In genomic region chr15:77953926-77954325, GRCh38 we compare ENCODE assay signal across 8 cellular contexts.
A peak's percentile ranks its signal among the peaks of the same experiment; 100 is the strongest.
DNase-seq lines count a peak whose midpoint lies in the region; TF ChIP-seq lines count a peak whose summit lies in the region.
"Not testable (repeated sequence)": the region's sequence is repeated elsewhere in the genome, so short reads cannot be mapped to it uniquely, and the experiment has no call there.

No MANE protein-coding gene starts in this region.

- not testable (repeated sequence) for TF ChIP-seq CTCF in GM12865 (IDR thresholded peaks at IDR 0.05; ENCODE audit: insufficient read depth, low read depth, low read length, missing control alignments); fibroblast of pulmonary artery (IDR thresholded peaks at IDR 0.05; ENCODE audit: low read length, missing control alignments)

- H3K4me1 Mint-ChIP-seq in activated naive CD8-positive, alpha-beta T cell treated with anti-CD3 and anti-CD28 coated beads for 36 hours = not testable (repeated sequence)

- peaks cover 26% of the 10 kb centered on the region for H3K27me3 Mint-ChIP-seq in activated naive CD8-positive, alpha-beta T cell treated with anti-CD3 and anti-CD28 coated beads for 36 hours

- not testable (repeated sequence) for H3K9me3 Mint-ChIP-seq in activated naive CD8-positive, alpha-beta T cell treated with anti-CD3 and anti-CD28 coated beads for 36 hours

- DNase-seq in A172 (ENCODE audit: low spot score) (peak; percentile 60), GM12865 (ENCODE audit: low read depth) (peak; percentile 64), OCI-M1 (lab: John Stamatoyannopoulos, UW) (peak; percentile 73), fibroblast of pulmonary artery (ENCODE audit: low read depth) (peak; percentile 14)
- peak; percentile 42 for DNase-seq in Jurkat, Clone E6-1 (ENCODE audit: low read depth, low spot score)
- peak; percentile 37 to 58 for DNase-seq in activated CD4-positive, alpha-beta T cell treated with anti-CD3 and anti-CD28 coated beads, Interleukin-2, amount 50 U/mL, for 48 hours
- DNase-seq in activated naive CD8-positive, alpha-beta T cell treated with anti-CD3 and anti-CD28 coated beads for 36 hours = peak; percentile 58
- DNase-seq in stimulated activated CD4-positive, alpha-beta T cell treated with anti-CD3 and anti-CD28 coated beads, Interleukin-4, amount 100 ng/mL, for 1 hour = peak; percentile 15

- not testable (repeated sequence) for H3K36me3 Mint-ChIP-seq in activated naive CD8-positive, alpha-beta T cell treated with anti-CD3 and anti-CD28 coated beads for 36 hours

- not testable (repeated sequence) for H3K4me3 ChIP-seq in GM12865 (ENCODE audit: low read depth, low read length); Jurkat, Clone E6-1 (ENCODE audit: low read length); fibroblast of pulmonary artery (replicated peaks; ENCODE audit: low read depth, low read length)

- H3K4me3 Mint-ChIP-seq in activated naive CD8-positive, alpha-beta T cell treated with anti-CD3 and anti-CD28 coated beads for 36 hours = not testable (repeated sequence)

- peak overlapping the region; percentile 79 for H3K27ac Mint-ChIP-seq in activated naive CD8-positive, alpha-beta T cell treated with anti-CD3 and anti-CD28 coated beads for 36 hours

Comparison
In these comparisons a context has a peak if more than half of its experiments do, and no peak if none do; other contexts are left out.
1. DNase-seq: peak in every context shown above with its lines; median percentile 73 in OCI-M1; 64 in GM12865; 60 in A172; 58 in activated naive CD8-positive, alpha-beta T cell treated with anti-CD3 and anti-CD28 coated beads for 36 hours; 48 in activated CD4-positive, alpha-beta T cell treated with anti-CD3 and anti-CD28 coated beads, Interleukin-2, amount 50 U/mL, for 48 hours; 42 in Jurkat, Clone E6-1; 15 in stimulated activated CD4-positive, alpha-beta T cell treated with anti-CD3 and anti-CD28 coated beads, Interleukin-4, amount 100 ng/mL, for 1 hour; 14 in fibroblast of pulmonary artery.